In the genomic region with DNA sequence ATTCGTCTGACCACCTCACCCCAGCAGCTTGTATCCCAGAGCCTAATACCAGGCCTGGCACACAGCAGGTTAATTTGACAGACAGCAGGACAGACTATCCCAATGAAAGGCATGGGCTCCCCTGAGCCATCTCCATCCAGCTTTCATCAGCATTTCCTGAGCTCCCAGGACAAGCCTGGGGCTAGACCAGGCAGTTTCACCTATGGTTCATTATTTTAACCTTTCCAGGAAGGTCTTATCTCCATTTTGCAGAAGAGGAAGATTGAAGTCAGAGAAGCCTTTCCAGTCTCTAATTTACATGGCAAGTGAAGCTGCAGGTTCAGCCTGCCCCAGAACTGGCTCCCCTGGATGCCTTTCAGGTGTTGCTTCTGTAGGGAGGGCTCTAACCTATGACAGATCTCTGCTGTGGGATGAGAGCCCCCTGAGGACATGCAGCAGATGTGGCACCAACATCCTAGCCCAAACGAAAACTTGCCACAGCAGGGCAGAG, we compare ENCODE assay signal across 1 cellular context.
TF ChIP-seq lines count a peak whose summit lies in the region.

No MANE protein-coding gene starts in this region.

TF ChIP-seq in H1, 55 proteins besides CTCF, POLR2A, EP300 and RAD21:
- TF ChIP-seq E2F6 (IDR thresholded peaks at IDR 0.05), result no peak
- peak; percentile 38; the same call in 1 of the 2 replicates for TF ChIP-seq TCF12 (IDR thresholded peaks at IDR 0.05; ENCODE audit: low read depth, low read length)
- TF ChIP-seq SIX5 (IDR thresholded peaks at IDR 0.05; ENCODE audit: low read depth, low read length), result no peak
- TF ChIP-seq GTF2F1 (IDR thresholded peaks at IDR 0.05; ENCODE audit: borderline replicate concordance, low read depth, low read length), result no peak
